In the genomic region with DNA sequence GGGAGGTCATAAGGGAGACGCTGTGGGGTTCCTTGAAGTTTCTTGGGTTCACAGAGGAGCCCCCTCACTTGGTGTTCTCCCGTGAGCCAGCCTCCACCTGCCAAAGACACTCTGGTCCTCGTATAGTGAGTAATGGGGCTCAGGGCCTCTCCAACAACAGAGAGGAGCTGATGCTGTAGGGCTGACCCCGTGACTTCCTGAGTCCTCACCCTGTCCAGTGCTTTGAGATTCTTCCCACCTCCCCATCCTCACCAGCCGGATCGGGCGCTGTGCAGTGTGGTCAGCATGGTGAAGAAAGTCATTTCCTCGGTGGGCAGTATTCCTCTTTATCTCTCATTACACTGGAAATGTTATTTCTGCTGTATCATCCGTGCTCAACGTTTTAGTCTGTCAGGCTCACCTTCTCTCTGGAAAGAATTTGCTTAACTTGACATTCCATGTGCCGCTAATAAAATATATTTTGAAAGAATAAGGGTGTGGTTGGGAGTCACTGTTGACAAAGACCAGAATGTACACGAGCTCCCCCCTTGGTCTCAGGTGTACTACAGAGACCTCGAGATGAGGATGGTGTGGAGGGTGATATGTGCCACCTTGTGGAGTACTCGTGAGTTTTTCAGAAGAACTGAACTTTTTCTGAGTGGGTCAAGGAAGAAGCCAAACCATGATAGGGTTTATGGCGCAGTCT, we compare ENCODE assay signal across 8 cellular contexts. TPM values are rescaled to one million over a fixed set of nuclear protein-coding genes. Genes with fewer than 3 reads are reported as not detected.
A peak's percentile ranks its signal among the peaks of the same experiment; 100 is the strongest.
DNase-seq lines count a peak whose midpoint lies in the region; ATAC-seq and TF ChIP-seq lines count a peak whose summit lies in the region.

No MANE protein-coding gene starts in this region.

- H3K36me3 Mint-ChIP-seq in activated T-cell treated with anti-CD3 and anti-CD28 coated beads, Interleukin-2, amount 50 U/mL, for 72 hours (ENCODE audit: insufficient read depth in 2 of 2): no peaks in the 10 kb centered on the region
- no peaks in the 10 kb centered on the region for H3K36me3 Mint-ChIP-seq in type B pancreatic cell

- ATAC-seq in activated T-cell treated with anti-CD3 and anti-CD28 coated beads, Interleukin-2, amount 50 U/mL, for 72 hours (replicated peaks in 1 of 2): peak; percentile 62 to 64
- no peak for ATAC-seq in HG03442 (IDR thresholded peaks at IDR 0.05; ENCODE audit: unreplicated experiment)

- DNase-seq in activated T-cell treated with anti-CD3 and anti-CD28 coated beads, Interleukin-2, amount 50 U/mL, for 72 hours: peak in 1 of 2 donors; percentile 33
- DNase-seq in activated T-cell treated with anti-CD3 and anti-CD28 coated beads, Interleukin-2, amount 50 U/mL, for 48 hours: no peak
- DNase-seq in NCI-H526 treated with DMSO at 0.1 percent for 48 hours (lab: John Stamatoyannopoulos, UW) (peak; percentile 89), dermis blood vessel endothelial cell (peak; percentile 15), type B pancreatic cell (ENCODE audit: extremely low spot score, unreplicated experiment) (no peak), NCI-H1048 (lab: John Stamatoyannopoulos, UW) (no peak), 8988T (no peak)

- H3K27me3 Mint-ChIP-seq in activated T-cell treated with anti-CD3 and anti-CD28 coated beads, Interleukin-2, amount 50 U/mL, for 72 hours (ENCODE audit: low read depth): no peaks in the 10 kb centered on the region
- H3K27me3 Mint-ChIP-seq in type B pancreatic cell: no peaks in the 10 kb centered on the region

- TF ChIP-seq CTCF in type B pancreatic cell (conservative IDR thresholded peaks at IDR 0.05): peak; percentile 22

- H3K4me1 Mint-ChIP-seq in activated T-cell treated with anti-CD3 and anti-CD28 coated beads, Interleukin-2, amount 50 U/mL, for 72 hours (ENCODE audit: low read depth): peaks cover 7% of the 10 kb centered on the region
- H3K4me1 Mint-ChIP-seq in type B pancreatic cell (ENCODE audit: unreplicated experiment): peaks cover 31% of the 10 kb centered on the region

- no peaks in the 10 kb centered on the region for H3K9me3 Mint-ChIP-seq in activated T-cell treated with anti-CD3 and anti-CD28 coated beads, Interleukin-2, amount 50 U/mL, for 72 hours
- H3K9me3 Mint-ChIP-seq in type B pancreatic cell: no peaks in the 10 kb centered on the region

- no peak overlapping the region for H3K27ac Mint-ChIP-seq in activated T-cell treated with anti-CD3 and anti-CD28 coated beads, Interleukin-2, amount 50 U/mL, for 72 hours
- peak overlapping the region; percentile 82 for H3K27ac Mint-ChIP-seq in type B pancreatic cell

- H3K4me3 Mint-ChIP-seq in activated T-cell treated with anti-CD3 and anti-CD28 coated beads, Interleukin-2, amount 50 U/mL, for 72 hours: no peak overlapping the region
- H3K4me3 Mint-ChIP-seq in type B pancreatic cell: no peak overlapping the region

RNA-seq across cellular contexts. Expression of gene SCGB1A1, which starts 25.7 kb away (rescaled TPM):
- not detected for total RNA-seq in activated T-cell treated with anti-CD3 and anti-CD28 coated beads, Interleukin-2, amount 50 U/mL, for 72 hours
- total RNA-seq in dermis blood vessel endothelial cell (not detected in 2 replicates), type B pancreatic cell (ENCODE audit: low replicate concordance) (not detected in 2 replicates)

RNA-seq across cellular contexts. Expression of gene ASRGL1, which starts 55.8 kb away (rescaled TPM):
- total RNA-seq in activated T-cell treated with anti-CD3 and anti-CD28 coated beads, Interleukin-2, amount 50 U/mL, for 72 hours: 1 to 10 TPM; 5.1 to 8.8 TPM
- total RNA-seq in dermis blood vessel endothelial cell (27.4 and 40.3 TPM in 2 replicates), type B pancreatic cell (ENCODE audit: low replicate concordance) (10.0 and 48.0 TPM in 2 replicates)

Comparison
In these comparisons a context has a peak if more than half of its experiments do, and no peak if none do; other contexts are left out.
1. DNase-seq: peak in NCI-H526 treated with DMSO at 0.1 percent for 48 hours (single experiment) and dermis blood vessel endothelial cell (single experiment); none in activated T-cell treated with anti-CD3 and anti-CD28 coated beads, Interleukin-2, amount 50 U/mL, for 48 hours (0 of 2), type B pancreatic cell (single experiment), NCI-H1048 (single experiment) and 8988T (single experiment).